In the genomic region with DNA sequence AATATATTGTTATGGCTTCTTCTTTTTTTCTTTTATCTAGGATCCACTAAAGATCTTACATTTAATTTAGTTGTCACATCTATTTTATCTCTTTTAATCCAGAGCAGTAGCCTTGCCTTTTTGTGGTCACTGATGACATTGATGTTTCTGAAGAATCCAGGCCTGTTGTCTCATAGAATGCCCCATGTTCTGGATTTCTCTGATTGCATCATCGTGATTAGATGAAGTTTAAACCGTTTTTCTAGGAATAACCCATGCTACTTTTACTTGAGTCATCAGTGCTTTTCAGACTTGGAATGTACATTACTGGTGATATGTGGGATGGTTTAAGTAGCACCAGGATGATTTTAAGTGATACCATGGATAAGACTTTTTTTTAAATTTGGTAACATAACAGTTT, we compare ENCODE assay signal across 1 cellular context.
A peak's percentile ranks its signal among the peaks of the same experiment; 100 is the strongest.
TF ChIP-seq lines count a peak whose summit lies in the region.

No MANE protein-coding gene starts in this region.

TF ChIP-seq in K562, 482 proteins besides CTCF, POLR2A, EP300 and RAD21 (continued from another document and continues in another):
- no peak for TF ChIP-seq MLLT1 (IDR thresholded peaks at IDR 0.05)
- no peak for TF ChIP-seq FOXP1 (CRISPR knock-in tag; IDR thresholded peaks at IDR 0.05)
- TF ChIP-seq, protein P1, sequence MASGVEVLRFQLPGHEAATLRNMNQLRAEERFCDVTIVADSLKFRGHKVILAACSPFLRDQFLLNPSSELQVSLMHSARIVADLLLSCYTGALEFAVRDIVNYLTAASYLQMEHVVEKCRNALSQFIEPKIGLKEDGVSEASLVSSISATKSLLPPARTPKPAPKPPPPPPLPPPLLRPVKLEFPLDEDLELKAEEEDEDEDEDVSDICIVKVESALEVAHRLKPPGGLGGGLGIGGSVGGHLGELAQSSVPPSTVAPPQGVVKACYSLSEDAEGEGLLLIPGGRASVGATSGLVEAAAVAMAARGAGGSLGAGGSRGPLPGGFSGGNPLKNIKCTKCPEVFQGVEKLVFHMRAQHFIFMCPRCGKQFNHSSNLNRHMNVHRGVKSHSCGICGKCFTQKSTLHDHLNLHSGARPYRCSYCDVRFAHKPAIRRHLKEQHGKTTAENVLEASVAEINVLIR (CRISPR knock-in tag; IDR thresholded peaks at IDR 0.05): no peak
- TF ChIP-seq, protein P2, sequence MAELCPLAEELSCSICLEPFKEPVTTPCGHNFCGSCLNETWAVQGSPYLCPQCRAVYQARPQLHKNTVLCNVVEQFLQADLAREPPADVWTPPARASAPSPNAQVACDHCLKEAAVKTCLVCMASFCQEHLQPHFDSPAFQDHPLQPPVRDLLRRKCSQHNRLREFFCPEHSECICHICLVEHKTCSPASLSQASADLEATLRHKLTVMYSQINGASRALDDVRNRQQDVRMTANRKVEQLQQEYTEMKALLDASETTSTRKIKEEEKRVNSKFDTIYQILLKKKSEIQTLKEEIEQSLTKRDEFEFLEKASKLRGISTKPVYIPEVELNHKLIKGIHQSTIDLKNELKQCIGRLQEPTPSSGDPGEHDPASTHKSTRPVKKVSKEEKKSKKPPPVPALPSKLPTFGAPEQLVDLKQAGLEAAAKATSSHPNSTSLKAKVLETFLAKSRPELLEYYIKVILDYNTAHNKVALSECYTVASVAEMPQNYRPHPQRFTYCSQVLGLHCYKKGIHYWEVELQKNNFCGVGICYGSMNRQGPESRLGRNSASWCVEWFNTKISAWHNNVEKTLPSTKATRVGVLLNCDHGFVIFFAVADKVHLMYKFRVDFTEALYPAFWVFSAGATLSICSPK (IDR thresholded peaks at IDR 0.05; ENCODE audit: borderline replicate concordance): no peak
- TF ChIP-seq MTA2 (IDR thresholded peaks at IDR 0.05; ENCODE audit: low read depth): no peak
- no peak for TF ChIP-seq DLX4 (CRISPR knock-in tag; IDR thresholded peaks at IDR 0.05)
- TF ChIP-seq SMARCC2 (IDR thresholded peaks at IDR 0.05; ENCODE audit: low read depth): 0 out of 2 replicates have a peak, but pooled peaks have one; percentile 15
- TF ChIP-seq ZNF407 (IDR thresholded peaks at IDR 0.05; ENCODE audit: low read depth): no peak
- no peak for TF ChIP-seq TARDBP (IDR thresholded peaks at IDR 0.05)
- TF ChIP-seq, protein P3, sequence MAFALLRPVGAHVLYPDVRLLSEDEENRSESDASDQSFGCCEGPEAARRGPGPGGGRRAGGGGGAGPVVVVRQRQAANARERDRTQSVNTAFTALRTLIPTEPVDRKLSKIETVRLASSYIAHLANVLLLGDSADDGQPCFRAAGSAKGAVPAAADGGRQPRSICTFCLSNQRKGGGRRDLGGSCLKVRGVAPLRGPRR (CRISPR knock-in tag; IDR thresholded peaks at IDR 0.05): no peak
- no peak for TF ChIP-seq RBM22 (IDR thresholded peaks at IDR 0.05; ENCODE audit: low read depth, low read length, poor library complexity, severe bottlenecking)
- TF ChIP-seq RFX7 (CRISPR knock-in tag; IDR thresholded peaks at IDR 0.05): no peak
- no peak for TF ChIP-seq NONO (IDR thresholded peaks at IDR 0.05; ENCODE audit: low read depth in 2 of 2, low read length in 1 of 2)
- TF ChIP-seq, protein P4, sequence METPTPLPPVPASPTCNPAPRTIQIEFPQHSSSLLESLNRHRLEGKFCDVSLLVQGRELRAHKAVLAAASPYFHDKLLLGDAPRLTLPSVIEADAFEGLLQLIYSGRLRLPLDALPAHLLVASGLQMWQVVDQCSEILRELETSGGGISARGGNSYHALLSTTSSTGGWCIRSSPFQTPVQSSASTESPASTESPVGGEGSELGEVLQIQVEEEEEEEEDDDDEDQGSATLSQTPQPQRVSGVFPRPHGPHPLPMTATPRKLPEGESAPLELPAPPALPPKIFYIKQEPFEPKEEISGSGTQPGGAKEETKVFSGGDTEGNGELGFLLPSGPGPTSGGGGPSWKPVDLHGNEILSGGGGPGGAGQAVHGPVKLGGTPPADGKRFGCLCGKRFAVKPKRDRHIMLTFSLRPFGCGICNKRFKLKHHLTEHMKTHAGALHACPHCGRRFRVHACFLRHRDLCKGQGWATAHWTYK (CRISPR knock-in tag; IDR thresholded peaks at IDR 0.05): no peak
- TF ChIP-seq MAFG (tag; conservative IDR thresholded peaks at IDR 0.05): no peak
- TF ChIP-seq, protein P5, sequence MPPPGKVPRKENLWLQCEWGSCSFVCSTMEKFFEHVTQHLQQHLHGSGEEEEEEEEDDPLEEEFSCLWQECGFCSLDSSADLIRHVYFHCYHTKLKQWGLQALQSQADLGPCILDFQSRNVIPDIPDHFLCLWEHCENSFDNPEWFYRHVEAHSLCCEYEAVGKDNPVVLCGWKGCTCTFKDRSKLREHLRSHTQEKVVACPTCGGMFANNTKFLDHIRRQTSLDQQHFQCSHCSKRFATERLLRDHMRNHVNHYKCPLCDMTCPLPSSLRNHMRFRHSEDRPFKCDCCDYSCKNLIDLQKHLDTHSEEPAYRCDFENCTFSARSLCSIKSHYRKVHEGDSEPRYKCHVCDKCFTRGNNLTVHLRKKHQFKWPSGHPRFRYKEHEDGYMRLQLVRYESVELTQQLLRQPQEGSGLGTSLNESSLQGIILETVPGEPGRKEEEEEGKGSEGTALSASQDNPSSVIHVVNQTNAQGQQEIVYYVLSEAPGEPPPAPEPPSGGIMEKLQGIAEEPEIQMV (tag; conservative IDR thresholded peaks at IDR 0.05; ENCODE audit: low read depth): no peak
- no peak for TF ChIP-seq SNIP1 (IDR thresholded peaks at IDR 0.05; ENCODE audit: low read depth)
- no peak for TF ChIP-seq PTTG1 (tag; IDR thresholded peaks at IDR 0.05; ENCODE audit: low read depth)
- no peak for TF ChIP-seq ZFX (CRISPR knock-in tag; IDR thresholded peaks at IDR 0.05)
- TF ChIP-seq MYC (IDR thresholded peaks at IDR 0.05; ENCODE audit: low read depth, low read length): peak; percentile 69
- no peak for TF ChIP-seq MYC (CRISPR knock-in tag; IDR thresholded peaks at IDR 0.05; ENCODE audit: borderline replicate concordance, low read depth)
- TF ChIP-seq, protein P6, sequence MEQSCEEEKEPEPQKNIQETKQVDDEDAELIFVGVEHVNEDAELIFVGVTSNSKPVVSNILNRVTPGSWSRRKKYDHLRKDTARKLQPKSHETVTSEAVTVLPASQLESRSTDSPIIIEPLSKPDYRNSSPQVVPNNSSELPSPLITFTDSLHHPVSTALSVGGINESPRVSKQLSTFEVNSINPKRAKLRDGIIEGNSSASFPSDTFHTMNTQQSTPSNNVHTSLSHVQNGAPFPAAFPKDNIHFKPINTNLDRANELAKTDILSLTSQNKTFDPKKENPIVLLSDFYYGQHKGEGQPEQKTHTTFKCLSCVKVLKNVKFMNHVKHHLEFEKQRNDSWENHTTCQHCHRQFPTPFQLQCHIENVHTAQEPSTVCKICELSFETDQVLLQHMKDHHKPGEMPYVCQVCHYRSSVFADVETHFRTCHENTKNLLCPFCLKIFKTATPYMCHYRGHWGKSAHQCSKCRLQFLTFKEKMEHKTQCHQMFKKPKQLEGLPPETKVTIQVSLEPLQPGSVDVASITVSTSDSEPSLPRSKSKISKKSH (CRISPR knock-in tag; IDR thresholded peaks at IDR 0.05): no peak
- TF ChIP-seq POLR2H (tag; IDR thresholded peaks at IDR 0.05; ENCODE audit: low read depth): peak; percentile 76
- TF ChIP-seq TFAM (CRISPR knock-in tag; conservative IDR thresholded peaks at IDR 0.05): no peak
- TF ChIP-seq SOX6 (IDR thresholded peaks at IDR 0.05): peak; percentile 86
- TF ChIP-seq ZNF124 (CRISPR knock-in tag; IDR thresholded peaks at IDR 0.05): no peak
- peak; percentile 60; the same call in 1 of the 2 replicates for TF ChIP-seq C11orf30 (IDR thresholded peaks at IDR 0.05; ENCODE audit: low read depth)
- TF ChIP-seq ZBTB7A (IDR thresholded peaks at IDR 0.05; ENCODE audit: borderline replicate concordance, control insufficient read depth, low read depth, low read length): no peak
- TF ChIP-seq EP400 (IDR thresholded peaks at IDR 0.05): 0 out of 2 replicates have a peak, but pooled peaks have one; percentile 37
- no peak for TF ChIP-seq NFRKB (IDR thresholded peaks at IDR 0.05; ENCODE audit: low read depth)
- peak; percentile 72 for TF ChIP-seq FOSL1 (tag; conservative IDR thresholded peaks at IDR 0.05)
- TF ChIP-seq BHLHE40 (IDR thresholded peaks at IDR 0.05; ENCODE audit: low read length): no peak
- TF ChIP-seq ZNF239 (CRISPR knock-in tag; IDR thresholded peaks at IDR 0.05): peak; percentile 74
- no peak for TF ChIP-seq RBM17 (IDR thresholded peaks at IDR 0.05; ENCODE audit: borderline replicate concordance, low read depth, low read length)
